In genomic region chr3:170469151-170470062, GRCh38 we compare ENCODE assay signal across 8 cellular contexts. TPM values are rescaled to one million over a fixed set of nuclear protein-coding genes. Genes with fewer than 3 reads are reported as not detected.
A peak's percentile ranks its signal among the peaks of the same experiment; 100 is the strongest.
DNase-seq lines count a peak whose midpoint lies in the region; TF ChIP-seq lines count a peak whose summit lies in the region.

No MANE protein-coding gene starts in this region.

- H3K27ac ChIP-seq in VCaP, result peak overlapping the region; percentile 51

- H3K27me3 ChIP-seq in BJ (ENCODE audit: control insufficient read depth, insufficient read depth, low read length), result no peaks in the 10 kb centered on the region

- no peak for TF ChIP-seq CTCF in BJ (IDR thresholded peaks at IDR 0.05; ENCODE audit: insufficient read depth, low read depth, low read length)
- TF ChIP-seq CTCF in VCaP (conservative IDR thresholded peaks at IDR 0.05), result no peak
- TF ChIP-seq CTCF in nephron (IDR thresholded peaks at IDR 0.05; ENCODE audit: unreplicated experiment in 3 of 3), result no peak

- no peaks in the 10 kb centered on the region for H3K36me3 Mint-ChIP-seq in nephron (ENCODE audit: low read depth)

- H3K4me3 ChIP-seq in BJ (ENCODE audit: low read depth, low read length), result no peak overlapping the region

- CTCF ChIA-PET in BJ (lab: Yijun Ruan, JAX), result interaction anchor here (1.0 to 1.8 kb wide), 4 partner anchors 9 to 343 kb away, joined by 3 to 6 read pairs (median 4); no protein-coding TSS in a partner anchor

- no peaks in the 10 kb centered on the region for H3K9me3 Mint-ChIP-seq in nephron

- peaks cover 67% of the 10 kb centered on the region for H3K4me1 Mint-ChIP-seq in nephron

- no peaks in the 10 kb centered on the region for H3K36me3 ChIP-seq in BJ (ENCODE audit: control insufficient read depth, insufficient read depth, low read length)

- peak overlapping the region; percentile 7 to 57 (median 20) for H3K4me3 Mint-ChIP-seq in nephron

- H3K27ac Mint-ChIP-seq in nephron, result peak overlapping the region; percentile 93 to 96 (median 95)

- peaks cover 3% of the 10 kb centered on the region for H3K27me3 Mint-ChIP-seq in nephron (ENCODE audit: low read depth)

- POLR2A ChIA-PET in BJ (lab: Charles Lee), result interaction anchor here (0.6 kb wide), 3 partner anchors 62 to 379 kb away, joined by 3 to 15 read pairs (median 4); no protein-coding TSS in a partner anchor

- DNase-seq in BJ (ENCODE audit: low read depth) (peak; percentile 91), NCI-H1048 (lab: John Stamatoyannopoulos, UW) (peak; percentile 11), 8988T (no peak), foreskin melanocyte (no peak), OCI-M2 (lab: John Stamatoyannopoulos, UW; ENCODE audit: unreplicated experiment) (no peak)
- DNase-seq in stimulated activated CD8-positive, alpha-beta memory T cell treated with anti-CD3 and anti-CD28 coated beads, Interleukin-4, amount 100 ng/mL, for 48 hours, result no peak

RNA-seq across cellular contexts. Expression of gene CLDN11, which starts 50.7 kb away (rescaled TPM):
- polyA plus RNA-seq in BJ (2011; rRNA removed), result 5.6 and 6.5 TPM in 2 replicates
- 10.9 and 23.0 TPM in 2 replicates for polyA minus RNA-seq in BJ (2011; rRNA and poly(A)+ RNA removed)

Comparison
In these comparisons a context has a peak if more than half of its experiments do, and no peak if none do; other contexts are left out.
1. DNase-seq: peak in BJ (single experiment) and NCI-H1048 (single experiment); none in stimulated activated CD8-positive, alpha-beta memory T cell treated with anti-CD3 and anti-CD28 coated beads, Interleukin-4, amount 100 ng/mL, for 48 hours (single experiment), 8988T (single experiment), foreskin melanocyte (single experiment) and OCI-M2 (single experiment).